Comparison of ENCODE assay signal across 15 cellular contexts in the genomic region with DNA sequence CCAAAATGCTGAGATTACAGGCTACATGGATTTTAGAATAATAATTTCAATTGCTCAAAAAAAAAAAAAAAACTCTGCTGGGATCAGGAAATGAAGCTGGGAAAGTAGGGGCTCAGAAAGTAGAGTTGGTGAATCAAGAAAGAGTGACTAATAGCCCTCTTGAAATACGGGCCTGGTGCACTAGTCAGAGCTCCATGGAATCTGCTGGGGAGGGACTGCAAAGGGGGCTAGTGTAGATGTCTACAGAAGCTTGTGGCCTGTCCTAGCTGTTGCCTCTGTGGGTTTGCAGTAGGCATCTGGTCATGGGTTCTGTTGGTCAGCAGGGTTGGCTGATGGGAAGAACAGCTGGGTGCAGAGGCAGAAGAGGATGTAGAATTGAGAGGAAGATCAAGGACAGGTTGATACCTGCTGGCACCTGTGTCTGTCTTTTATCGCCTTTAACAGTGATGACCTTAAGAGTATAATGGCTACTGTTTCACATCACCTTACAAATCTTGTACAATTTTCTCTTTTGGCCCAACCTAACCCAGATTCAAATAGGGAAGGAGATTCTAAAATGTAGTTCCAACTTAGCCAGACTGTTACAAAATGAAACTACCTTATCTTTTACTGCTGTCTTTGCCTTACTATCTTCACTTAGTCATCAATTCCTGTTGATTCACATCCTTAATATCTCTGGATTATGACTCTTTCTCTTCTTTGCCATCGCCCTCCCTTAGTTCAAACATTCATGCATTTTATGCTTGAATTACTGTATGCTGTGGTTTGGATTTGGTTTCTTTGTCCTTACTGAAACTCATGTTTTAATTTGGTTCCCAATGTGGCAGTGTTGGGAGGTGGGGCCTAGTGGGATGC.
DNase-seq lines count a peak whose midpoint lies in the region; ATAC-seq and TF ChIP-seq lines count a peak whose summit lies in the region.
"Had no signal": no experiment of that assay in that cellular context is flagged by ENCODE, and none has a peak within 500 bp of the region (broad histone marks: within the 10 kb centered on the region; RNA-seq: fewer than 3 reads in every experiment).

No MANE protein-coding gene starts in this region.

- DNase-seq in AG20443 (ENCODE audit: low spot score) (peak; percentile 30), MG63 (peak; percentile 48), cardiac fibroblast (ENCODE audit: low read depth in 2 of 2) (peak; percentile 58 to 72), left lung (no peak), NCI-H146 treated with DMSO at 0.1 percent for 48 hours (lab: John Stamatoyannopoulos, UW; ENCODE audit: unreplicated experiment) (no peak), left ventricle myocardium superior (no peak)
- no peak for DNase-seq in stimulated activated CD4-positive, alpha-beta T cell treated with anti-CD3 and anti-CD28 coated beads, Interleukin-15, amount 100 ng/mL, for 24 hours
- DNase-seq: activated gamma-delta T cell; DMS153; effector CD8-positive, alpha-beta T cell; left cardiac atrium; posterior cingulate gyrus; SJCRH30; substantia nigra had no signal

- TF ChIP-seq CTCF in cardiac fibroblast (IDR thresholded peaks at IDR 0.05; ENCODE audit: low read depth, low read length), result no peak
- no peak for TF ChIP-seq CTCF in left lung (IDR thresholded peaks at IDR 0.05)

- H3K27ac ChIP-seq in left lung, result no peak overlapping the region
- H3K27ac ChIP-seq: SJCRH30 had no signal

- intact Hi-C loops in left lung (cut with DNase I) (no loop called here), left ventricle myocardium superior (cut with micrococcal nuclease) (no loop called here)

- H3K9me3 ChIP-seq in MG63, result no peaks in the 10 kb centered on the region; the same call in 1 of the 2 replicates
- no peaks in the 10 kb centered on the region for H3K9me3 ChIP-seq in left lung
- H3K9me3 ChIP-seq: SJCRH30 had no signal

- no peak overlapping the region for H3K4me3 ChIP-seq in MG63
- H3K4me3 ChIP-seq in cardiac fibroblast (replicated peaks in 1 of 2; ENCODE audit: low read depth in 2 of 2, low read length in 2 of 2), result no peak overlapping the region
- H3K4me3 ChIP-seq in left lung, result no peak overlapping the region
- H3K4me3 ChIP-seq: SJCRH30 had no signal

- ATAC-seq in left lung (peak; percentile 12), left ventricle myocardium superior (no peak), HG03442 (IDR thresholded peaks at IDR 0.05; ENCODE audit: unreplicated experiment) (no peak)

- H3K36me3 ChIP-seq in MG63, result no peaks in the 10 kb centered on the region; the same call in 1 of the 2 replicates
- no peaks in the 10 kb centered on the region for H3K36me3 ChIP-seq in left lung
- H3K36me3 ChIP-seq: SJCRH30 had no signal

- no peaks in the 10 kb centered on the region for H3K27me3 ChIP-seq in MG63
- no peaks in the 10 kb centered on the region for H3K27me3 ChIP-seq in left lung
- H3K27me3 ChIP-seq: SJCRH30 had no signal

- no peaks in the 10 kb centered on the region for H3K4me1 ChIP-seq in left lung
- H3K4me1 ChIP-seq: SJCRH30 had no signal

Comparison
In these comparisons a context has a peak if more than half of its experiments do, and no peak if none do; other contexts are left out.
1. DNase-seq: peak in AG20443 (single experiment), MG63 (single experiment) and cardiac fibroblast (2 of 2); none in left lung (0 of 2), NCI-H146 treated with DMSO at 0.1 percent for 48 hours (single experiment), stimulated activated CD4-positive, alpha-beta T cell treated with anti-CD3 and anti-CD28 coated beads, Interleukin-15, amount 100 ng/mL, for 24 hours (single experiment) and left ventricle myocardium superior (single experiment).